ENCODE assay signal across 22 cellular contexts in genomic region chr2:192140236-192140839, GRCh38.
"Had no signal": no experiment of that assay in that cellular context is flagged by ENCODE, and none has a peak within 500 bp of the region (broad histone marks: within the 10 kb centered on the region; RNA-seq: fewer than 3 reads in every experiment).

No MANE protein-coding gene starts in this region.

- ATAC-seq: naive thymus-derived CD8-positive, alpha-beta T cell; pancreas; right cardiac atrium; sciatic nerve; stimulated activated effector memory CD8-positive, alpha-beta T cell treated with anti-CD3 and anti-CD28 coated beads, Interleukin-12 subunit alpha, Interleukin-12 subunit beta, amount 100 ng/mL, for 72 hours; upper lobe of right lung had no signal

- DNase-seq: islet precursor cell; left ventricle myocardium inferior; mesendoderm; midbrain; naive thymus-derived CD8-positive, alpha-beta T cell; nucleus accumbens; pancreas; retina; right cardiac atrium; small intestine; spleen; stimulated activated CD4-positive, alpha-beta T cell treated with anti-CD3 and anti-CD28 coated beads, Interleukin-4, amount 100 ng/mL, for 24 hours; stimulated activated naive CD4-positive, alpha-beta T cell; tibial artery; trophoblast cell; upper lobe of right lung had no signal

- H3K4me3 ChIP-seq: left ventricle myocardium inferior, lung, pancreas, prostate gland, spleen, suprapubic skin, thoracic aorta, tibial artery, upper lobe of right lung had no signal
